Comparison of ENCODE assay signal across 8 cellular contexts in the genomic region with DNA sequence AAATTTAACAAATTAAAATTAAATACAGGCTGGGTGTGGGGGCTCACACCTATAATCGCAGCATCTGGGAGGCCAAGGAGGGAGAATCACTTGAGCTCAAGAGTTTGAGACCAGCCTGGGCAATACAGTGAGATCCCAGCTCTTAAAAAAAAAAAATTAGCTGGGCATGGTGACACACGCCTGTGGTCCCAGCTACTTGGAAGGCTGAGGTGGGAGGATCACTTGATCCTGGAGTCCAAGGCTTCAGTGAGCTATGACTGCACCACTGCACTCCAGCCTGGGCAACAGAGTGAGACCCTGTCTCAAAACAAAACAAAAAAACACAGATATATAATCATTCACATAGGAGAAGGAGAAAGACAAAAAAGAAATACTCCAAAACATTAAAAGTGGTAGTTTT. TPM values are rescaled to one million over a fixed set of nuclear protein-coding genes. Genes with fewer than 3 reads are reported as not detected.
"Had no signal": no experiment of that assay in that cellular context is flagged by ENCODE, and none has a peak within 500 bp of the region (broad histone marks: within the 10 kb centered on the region; RNA-seq: fewer than 3 reads in every experiment).

No MANE protein-coding gene starts in this region.

RNA-seq across cellular contexts. Expression of gene KLHL41, which starts 30.0 kb away (rescaled TPM):
- total RNA-seq: activated naive CD4-positive, alpha-beta T cell treated with anti-CD3 and anti-CD28 coated beads for 36 hours; activated naive CD4-positive, alpha-beta T cell treated with anti-CD3 and anti-CD28 coated beads, Interleukin-2, amount 50 U/mL, for 72 hours; activated T-cell treated with anti-CD3 and anti-CD28 coated beads, Interleukin-2, amount 50 U/mL, for 4 hours; activated T-helper 1 cell treated with anti-CD3 and anti-CD28 coated beads, Interleukin-12 subunit alpha, Interleukin-12 subunit beta, Interleukin-2, Interleukin-4 antibody, amounts not matched to agents 30 ng/mL and 10 ng/mL and 1 ng/mL, durations not matched to agents 14 hours and 24 hours and 36 hours; activated T-helper 17 cell treated with anti-CD3 and anti-CD28 coated beads, Interleukin-2, amount 50 U/mL, for 72 hours; activated T-helper 2 cell treated with anti-CD3 and anti-CD28 coated beads, Interferon-gamma antibody, Interleukin-2, Interleukin-4, amounts not matched to agents 10 μg/mL and 5 μg/mL and 100 μg/mL, durations not matched to agents 14 hours and 24 hours and 36 hours; astrocyte; bronchial epithelial cell had no signal
